Comparison of ENCODE assay signal across 2 cellular contexts in the genomic region with DNA sequence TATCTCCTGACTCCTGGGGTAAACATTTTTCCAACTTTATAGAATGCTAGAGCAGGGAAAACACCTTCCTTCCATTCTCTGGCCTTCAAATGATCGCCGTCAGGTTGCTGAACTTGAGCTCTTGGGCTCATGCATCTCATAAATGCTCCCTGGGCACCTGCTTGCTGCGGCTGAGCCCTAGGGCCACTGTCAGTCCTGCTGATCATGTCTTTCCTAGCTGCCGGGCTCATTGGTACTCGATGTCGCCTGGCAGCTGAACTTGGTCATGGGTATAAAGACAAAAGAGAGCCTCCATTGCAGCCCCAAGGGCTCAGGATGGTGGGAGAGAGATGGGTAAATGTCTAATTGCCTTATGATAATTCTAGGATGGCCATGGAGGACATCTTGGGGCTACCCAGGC.
A peak's percentile ranks its signal among the peaks of the same experiment; 100 is the strongest.
TF ChIP-seq lines count a peak whose summit lies in the region.

No MANE protein-coding gene starts in this region.

TF ChIP-seq in IMR-90, 13 proteins besides CTCF, POLR2A, EP300 and RAD21:
- TF ChIP-seq CHD1 (IDR thresholded peaks at IDR 0.05; ENCODE audit: low read depth, low read length), result no peak
- TF ChIP-seq MXI1 (IDR thresholded peaks at IDR 0.05; ENCODE audit: borderline replicate concordance, low read depth, low read length), result no peak
- TF ChIP-seq RCOR1 (IDR thresholded peaks at IDR 0.05; ENCODE audit: insufficient replicate concordance, low read length), result no peak
- TF ChIP-seq SMC3 (IDR thresholded peaks at IDR 0.05; ENCODE audit: low read depth, low read length), result no peak
- no peak for TF ChIP-seq FOS (IDR thresholded peaks at IDR 0.05; ENCODE audit: low read depth, low read length)
- TF ChIP-seq CEBPB (IDR thresholded peaks at IDR 0.05; ENCODE audit: low read depth, low read length), result no peak
- TF ChIP-seq MAZ (IDR thresholded peaks at IDR 0.05; ENCODE audit: borderline replicate concordance, low read depth, low read length), result no peak
- TF ChIP-seq, protein P1, sequence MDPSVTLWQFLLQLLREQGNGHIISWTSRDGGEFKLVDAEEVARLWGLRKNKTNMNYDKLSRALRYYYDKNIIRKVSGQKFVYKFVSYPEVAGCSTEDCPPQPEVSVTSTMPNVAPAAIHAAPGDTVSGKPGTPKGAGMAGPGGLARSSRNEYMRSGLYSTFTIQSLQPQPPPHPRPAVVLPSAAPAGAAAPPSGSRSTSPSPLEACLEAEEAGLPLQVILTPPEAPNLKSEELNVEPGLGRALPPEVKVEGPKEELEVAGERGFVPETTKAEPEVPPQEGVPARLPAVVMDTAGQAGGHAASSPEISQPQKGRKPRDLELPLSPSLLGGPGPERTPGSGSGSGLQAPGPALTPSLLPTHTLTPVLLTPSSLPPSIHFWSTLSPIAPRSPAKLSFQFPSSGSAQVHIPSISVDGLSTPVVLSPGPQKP (IDR thresholded peaks at IDR 0.05; ENCODE audit: borderline replicate concordance, low read depth, low read length), result no peak

TF ChIP-seq in HepG2, 621 proteins besides CTCF, POLR2A, EP300 and RAD21:
- TF ChIP-seq RCOR2 (CRISPR knock-in tag; IDR thresholded peaks at IDR 0.05) (no peak), ZBTB42 (CRISPR knock-in tag; IDR thresholded peaks at IDR 0.05) (no peak), CREM (IDR thresholded peaks at IDR 0.05) (no peak), CREM (CRISPR knock-in tag; IDR thresholded peaks at IDR 0.05) (no peak), KDM5B (CRISPR knock-in tag; IDR thresholded peaks at IDR 0.05; ENCODE audit: borderline replicate concordance) (0 out of 2 replicates have a peak, but pooled peaks have one; percentile 34), ZNF709 (CRISPR knock-in tag; IDR thresholded peaks at IDR 0.05) (no peak), ELF4 (CRISPR knock-in tag; IDR thresholded peaks at IDR 0.05; ENCODE audit: borderline replicate concordance) (no peak), CHD2 (IDR thresholded peaks at IDR 0.05; ENCODE audit: low read depth, low read length) (no peak), KLF13 (CRISPR knock-in tag; IDR thresholded peaks at IDR 0.05) (no peak), SALL1 (CRISPR knock-in tag; IDR thresholded peaks at IDR 0.05) (no peak), ZSCAN29 (CRISPR knock-in tag; conservative IDR thresholded peaks at IDR 0.05) (peak; percentile 68; the same call in 1 of the 2 replicates), LCORL (IDR thresholded peaks at IDR 0.05) (no peak), LCORL (CRISPR knock-in tag; IDR thresholded peaks at IDR 0.05) (no peak; the same call in 1 of the 2 replicates), EED (CRISPR knock-in tag; IDR thresholded peaks at IDR 0.05) (no peak), ZNF775 (CRISPR knock-in tag; IDR thresholded peaks at IDR 0.05; ENCODE audit: borderline replicate concordance) (no peak), NONO (IDR thresholded peaks at IDR 0.05) (no peak), NONO (CRISPR knock-in tag; conservative IDR thresholded peaks at IDR 0.05) (no peak), NR3C1 (CRISPR knock-in tag; IDR thresholded peaks at IDR 0.05) (no peak), HDAC6 (IDR thresholded peaks at IDR 0.05; ENCODE audit: low read depth, low read length) (no peak)
- TF ChIP-seq, protein P2, sequence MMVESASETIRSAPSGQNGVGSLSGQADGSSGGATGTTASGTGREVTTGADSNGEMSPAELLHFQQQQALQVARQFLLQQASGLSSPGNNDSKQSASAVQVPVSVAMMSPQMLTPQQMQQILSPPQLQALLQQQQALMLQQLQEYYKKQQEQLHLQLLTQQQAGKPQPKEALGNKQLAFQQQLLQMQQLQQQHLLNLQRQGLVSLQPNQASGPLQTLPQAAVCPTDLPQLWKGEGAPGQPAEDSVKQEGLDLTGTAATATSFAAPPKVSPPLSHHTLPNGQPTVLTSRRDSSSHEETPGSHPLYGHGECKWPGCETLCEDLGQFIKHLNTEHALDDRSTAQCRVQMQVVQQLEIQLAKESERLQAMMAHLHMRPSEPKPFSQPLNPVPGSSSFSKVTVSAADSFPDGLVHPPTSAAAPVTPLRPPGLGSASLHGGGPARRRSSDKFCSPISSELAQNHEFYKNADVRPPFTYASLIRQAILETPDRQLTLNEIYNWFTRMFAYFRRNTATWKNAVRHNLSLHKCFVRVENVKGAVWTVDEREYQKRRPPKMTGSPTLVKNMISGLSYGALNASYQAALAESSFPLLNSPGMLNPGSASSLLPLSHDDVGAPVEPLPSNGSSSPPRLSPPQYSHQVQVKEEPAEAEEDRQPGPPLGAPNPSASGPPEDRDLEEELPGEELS (CRISPR knock-in tag; IDR thresholded peaks at IDR 0.05), result no peak
- TF ChIP-seq, protein P3, sequence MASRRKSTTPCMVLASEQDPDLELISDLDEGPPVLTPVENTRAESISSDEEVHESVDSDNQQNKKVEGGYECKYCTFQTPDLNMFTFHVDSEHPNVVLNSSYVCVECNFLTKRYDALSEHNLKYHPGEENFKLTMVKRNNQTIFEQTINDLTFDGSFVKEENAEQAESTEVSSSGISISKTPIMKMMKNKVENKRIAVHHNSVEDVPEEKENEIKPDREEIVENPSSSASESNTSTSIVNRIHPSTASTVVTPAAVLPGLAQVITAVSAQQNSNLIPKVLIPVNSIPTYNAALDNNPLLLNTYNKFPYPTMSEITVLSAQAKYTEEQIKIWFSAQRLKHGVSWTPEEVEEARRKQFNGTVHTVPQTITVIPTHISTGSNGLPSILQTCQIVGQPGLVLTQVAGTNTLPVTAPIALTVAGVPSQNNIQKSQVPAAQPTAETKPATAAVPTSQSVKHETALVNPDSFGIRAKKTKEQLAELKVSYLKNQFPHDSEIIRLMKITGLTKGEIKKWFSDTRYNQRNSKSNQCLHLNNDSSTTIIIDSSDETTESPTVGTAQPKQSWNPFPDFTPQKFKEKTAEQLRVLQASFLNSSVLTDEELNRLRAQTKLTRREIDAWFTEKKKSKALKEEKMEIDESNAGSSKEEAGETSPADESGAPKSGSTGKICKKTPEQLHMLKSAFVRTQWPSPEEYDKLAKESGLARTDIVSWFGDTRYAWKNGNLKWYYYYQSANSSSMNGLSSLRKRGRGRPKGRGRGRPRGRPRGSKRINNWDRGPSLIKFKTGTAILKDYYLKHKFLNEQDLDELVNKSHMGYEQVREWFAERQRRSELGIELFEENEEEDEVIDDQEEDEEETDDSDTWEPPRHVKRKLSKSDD (CRISPR knock-in tag; IDR thresholded peaks at IDR 0.05; ENCODE audit: low read depth), result no peak
- TF ChIP-seq, protein P4, sequence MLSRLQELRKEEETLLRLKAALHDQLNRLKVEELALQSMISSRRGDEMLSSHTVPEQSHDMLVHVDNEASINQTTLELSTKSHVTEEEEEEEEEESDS (CRISPR knock-in tag; IDR thresholded peaks at IDR 0.05; ENCODE audit: borderline replicate concordance), result no peak
- TF ChIP-seq, protein P5, sequence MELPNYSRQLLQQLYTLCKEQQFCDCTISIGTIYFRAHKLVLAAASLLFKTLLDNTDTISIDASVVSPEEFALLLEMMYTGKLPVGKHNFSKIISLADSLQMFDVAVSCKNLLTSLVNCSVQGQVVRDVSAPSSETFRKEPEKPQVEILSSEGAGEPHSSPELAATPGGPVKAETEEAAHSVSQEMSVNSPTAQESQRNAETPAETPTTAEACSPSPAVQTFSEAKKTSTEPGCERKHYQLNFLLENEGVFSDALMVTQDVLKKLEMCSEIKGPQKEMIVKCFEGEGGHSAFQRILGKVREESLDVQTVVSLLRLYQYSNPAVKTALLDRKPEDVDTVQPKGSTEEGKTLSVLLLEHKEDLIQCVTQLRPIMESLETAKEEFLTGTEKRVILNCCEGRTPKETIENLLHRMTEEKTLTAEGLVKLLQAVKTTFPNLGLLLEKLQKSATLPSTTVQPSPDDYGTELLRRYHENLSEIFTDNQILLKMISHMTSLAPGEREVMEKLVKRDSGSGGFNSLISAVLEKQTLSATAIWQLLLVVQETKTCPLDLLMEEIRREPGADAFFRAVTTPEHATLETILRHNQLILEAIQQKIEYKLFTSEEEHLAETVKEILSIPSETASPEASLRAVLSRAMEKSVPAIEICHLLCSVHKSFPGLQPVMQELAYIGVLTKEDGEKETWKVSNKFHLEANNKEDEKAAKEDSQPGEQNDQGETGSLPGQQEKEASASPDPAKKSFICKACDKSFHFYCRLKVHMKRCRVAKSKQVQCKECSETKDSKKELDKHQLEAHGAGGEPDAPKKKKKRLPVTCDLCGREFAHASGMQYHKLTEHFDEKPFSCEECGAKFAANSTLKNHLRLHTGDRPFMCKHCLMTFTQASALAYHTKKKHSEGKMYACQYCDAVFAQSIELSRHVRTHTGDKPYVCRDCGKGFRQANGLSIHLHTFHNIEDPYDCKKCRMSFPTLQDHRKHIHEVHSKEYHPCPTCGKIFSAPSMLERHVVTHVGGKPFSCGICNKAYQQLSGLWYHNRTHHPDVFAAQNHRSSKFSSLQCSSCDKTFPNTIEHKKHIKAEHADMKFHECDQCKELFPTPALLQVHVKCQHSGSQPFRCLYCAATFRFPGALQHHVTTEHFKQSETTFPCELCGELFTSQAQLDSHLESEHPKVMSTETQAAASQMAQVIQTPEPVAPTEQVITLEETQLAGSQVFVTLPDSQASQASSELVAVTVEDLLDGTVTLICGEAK (IDR thresholded peaks at IDR 0.05), result no peak
- TF ChIP-seq, protein P5 (CRISPR knock-in tag; IDR thresholded peaks at IDR 0.05), result 0 out of 2 replicates have a peak, but pooled peaks have one; percentile 0
- TF ChIP-seq, protein P6, sequence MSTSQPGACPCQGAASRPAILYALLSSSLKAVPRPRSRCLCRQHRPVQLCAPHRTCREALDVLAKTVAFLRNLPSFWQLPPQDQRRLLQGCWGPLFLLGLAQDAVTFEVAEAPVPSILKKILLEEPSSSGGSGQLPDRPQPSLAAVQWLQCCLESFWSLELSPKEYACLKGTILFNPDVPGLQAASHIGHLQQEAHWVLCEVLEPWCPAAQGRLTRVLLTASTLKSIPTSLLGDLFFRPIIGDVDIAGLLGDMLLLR (CRISPR knock-in tag; IDR thresholded peaks at IDR 0.05), result no peak
- TF ChIP-seq, protein P7, sequence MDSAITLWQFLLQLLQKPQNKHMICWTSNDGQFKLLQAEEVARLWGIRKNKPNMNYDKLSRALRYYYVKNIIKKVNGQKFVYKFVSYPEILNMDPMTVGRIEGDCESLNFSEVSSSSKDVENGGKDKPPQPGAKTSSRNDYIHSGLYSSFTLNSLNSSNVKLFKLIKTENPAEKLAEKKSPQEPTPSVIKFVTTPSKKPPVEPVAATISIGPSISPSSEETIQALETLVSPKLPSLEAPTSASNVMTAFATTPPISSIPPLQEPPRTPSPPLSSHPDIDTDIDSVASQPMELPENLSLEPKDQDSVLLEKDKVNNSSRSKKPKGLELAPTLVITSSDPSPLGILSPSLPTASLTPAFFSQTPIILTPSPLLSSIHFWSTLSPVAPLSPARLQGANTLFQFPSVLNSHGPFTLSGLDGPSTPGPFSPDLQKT (CRISPR knock-in tag; IDR thresholded peaks at IDR 0.05; ENCODE audit: borderline replicate concordance), result no peak
